In the genomic region with DNA sequence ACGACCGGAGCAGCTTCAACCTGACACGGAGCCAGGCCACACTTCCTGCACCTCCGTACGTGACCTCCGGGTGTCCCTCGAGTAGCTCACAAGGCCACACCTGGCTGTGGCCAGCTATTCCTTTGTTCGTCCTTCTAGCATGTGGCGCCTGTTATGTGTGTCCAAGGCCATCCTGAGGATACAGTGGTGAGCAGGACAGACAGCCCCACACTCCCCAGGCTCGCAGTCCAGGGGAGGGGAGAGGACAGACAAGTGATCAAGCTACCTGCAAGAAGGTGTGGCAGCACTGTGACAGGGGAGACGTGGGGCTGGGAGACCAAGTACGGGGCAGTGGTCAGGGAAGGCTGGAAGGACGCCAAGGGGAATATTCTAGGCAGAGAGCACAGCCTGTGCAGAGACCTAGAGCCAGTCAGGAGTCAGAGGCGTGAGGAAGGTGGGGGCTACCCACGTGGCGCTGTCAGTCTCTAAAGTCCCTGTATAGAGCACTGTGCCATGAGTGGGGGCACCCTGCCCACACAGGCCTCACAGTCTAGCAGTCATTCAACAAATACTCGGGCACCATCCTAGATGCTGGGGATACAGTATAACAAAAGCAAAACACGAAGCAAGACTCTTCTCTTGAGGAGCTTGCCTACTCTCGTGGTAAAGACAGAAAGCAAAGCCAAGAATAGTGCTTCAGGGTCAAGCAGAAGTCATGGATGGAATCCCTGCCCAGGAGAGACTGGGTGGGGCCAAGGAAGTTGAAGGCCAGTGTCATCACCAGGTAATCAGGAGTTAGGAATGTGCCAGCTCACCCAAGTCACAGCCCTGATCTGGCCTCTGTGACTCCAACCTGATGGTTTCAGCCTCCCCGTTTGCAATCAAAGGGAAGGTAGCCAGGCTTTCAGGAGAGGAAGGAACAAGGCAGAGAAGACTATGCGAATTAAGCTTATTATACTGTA, we compare ENCODE assay signal across 11 cellular contexts. TPM values are rescaled to one million over a fixed set of nuclear protein-coding genes. Genes with fewer than 3 reads are reported as not detected.
DNase-seq lines count a peak whose midpoint lies in the region; ATAC-seq and TF ChIP-seq lines count a peak whose summit lies in the region.
"Had no signal": no experiment of that assay in that cellular context is flagged by ENCODE, and none has a peak within 500 bp of the region (broad histone marks: within the 10 kb centered on the region; RNA-seq: fewer than 3 reads in every experiment).

No MANE protein-coding gene starts in this region.

- no peaks in the 10 kb centered on the region for H3K36me3 ChIP-seq in upper lobe of right lung

- POLR2A ChIA-PET in RWPE1 (lab: Yijun Ruan, JAX; ENCODE audit: low non-redundant PET): interaction anchor here (0.5 kb wide), 1 partner anchor 104 kb away, joined by 5 read pairs; no protein-coding TSS in a partner anchor

- no peak overlapping the region for H3K4me3 ChIP-seq in upper lobe of right lung

- H3K4me1 ChIP-seq in upper lobe of right lung: no peaks in the 10 kb centered on the region

- CTCF ChIA-PET in RWPE1 (lab: Yijun Ruan, JAX): interaction anchor here (0.8 to 1.7 kb wide), 3 partner anchors 16 to 99 kb away, joined by 3 to 7 read pairs (median 3); no protein-coding TSS in a partner anchor

- TF ChIP-seq CTCF in RWPE1 (conservative IDR thresholded peaks at IDR 0.05; ENCODE audit: low read depth) (no peak), upper lobe of right lung (IDR thresholded peaks at IDR 0.05) (no peak)

- DNase-seq in SIG-M5 treated with dmso at 0.1 percent for 504 hours (lab: John Stamatoyannopoulos, UW; ENCODE audit: unreplicated experiment): peak; percentile 12
- DNase-seq in SIG-M5 (lab: John Stamatoyannopoulos, UW): no peak
- DNase-seq in RWPE1 (ENCODE audit: low spot score): peak; percentile 92
- DNase-seq in iPS DF 19.7 (ENCODE audit: low read depth, low spot score): peak; percentile 47
- DNase-seq in upper lobe of right lung: no peak
- DNase-seq in activated gamma-delta T cell (lab: John Stamatoyannopoulos, UW): no peak
- no peak for DNase-seq in NCI-H2227 treated with DMSO at 0.1 percent for 48 hours (lab: John Stamatoyannopoulos, UW)
- no peak for DNase-seq in MV-4-11 (lab: John Stamatoyannopoulos, UW)
- DNase-seq: effector CD8-positive, alpha-beta T cell; GOT3; NCI-H524 treated with DMSO at 0.1 percent for 48 hours had no signal

- intact Hi-C loops in upper lobe of right lung (cut with DNase I): no loop called here

- peak; percentile 61 for ATAC-seq in upper lobe of right lung

- H3K9me3 ChIP-seq in upper lobe of right lung: no peaks in the 10 kb centered on the region

- H3K27me3 ChIP-seq in upper lobe of right lung: no peaks in the 10 kb centered on the region

- peak overlapping the region; percentile 95 for H3K27ac ChIP-seq in RWPE1
- no peak overlapping the region for H3K27ac ChIP-seq in upper lobe of right lung

RNA-seq across cellular contexts. Expression of a gene that starts 58.6 kb away (rescaled TPM):
- 33.3 TPM for total RNA-seq in upper lobe of right lung

Comparison
In these comparisons a context has a peak if more than half of its experiments do, and no peak if none do; other contexts are left out.
1. DNase-seq: peak in SIG-M5 treated with dmso at 0.1 percent for 504 hours (single experiment), RWPE1 (single experiment) and iPS DF 19.7 (single experiment); none in SIG-M5 (single experiment), upper lobe of right lung (single experiment), activated gamma-delta T cell (single experiment), NCI-H2227 treated with DMSO at 0.1 percent for 48 hours (single experiment) and MV-4-11 (single experiment).